In the genomic region with DNA sequence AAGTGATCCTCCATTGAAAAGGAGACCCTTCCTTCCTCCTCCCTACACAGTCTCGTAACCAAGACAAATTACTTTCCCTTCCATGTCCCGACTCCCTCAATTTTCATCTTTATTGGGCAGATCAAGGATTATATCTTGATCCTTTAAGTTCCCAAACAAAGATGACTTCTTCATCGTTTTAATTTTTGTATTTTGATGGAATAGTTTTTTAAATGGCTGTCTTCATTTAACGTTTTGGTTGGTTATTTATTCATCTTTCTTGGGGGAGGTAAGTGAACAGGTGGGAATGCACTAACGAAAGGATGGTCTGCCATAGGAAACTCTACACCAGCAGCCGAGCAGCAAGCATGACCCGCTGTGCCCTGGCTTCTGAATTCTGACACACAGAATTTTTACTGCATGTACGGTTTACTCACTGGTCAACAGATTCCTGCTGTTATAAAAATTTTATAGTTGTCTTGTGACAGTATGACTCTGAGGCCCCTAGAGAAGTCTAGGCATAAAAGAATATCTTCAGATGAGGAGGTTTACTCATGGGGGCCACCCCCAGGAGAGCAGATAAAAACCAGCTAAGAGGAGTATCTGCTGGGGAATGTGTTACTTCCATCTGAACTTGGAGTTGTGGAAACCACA, we compare ENCODE assay signal across 20 cellular contexts.
"Had no signal": no experiment of that assay in that cellular context is flagged by ENCODE, and none has a peak within 500 bp of the region (broad histone marks: within the 10 kb centered on the region; RNA-seq: fewer than 3 reads in every experiment).

No MANE protein-coding gene starts in this region.

- H3K4me3 Mint-ChIP-seq: activated CD4-positive, alpha-beta memory T cell treated with anti-CD3 and anti-CD28 coated beads for 36 hours; activated naive CD8-positive, alpha-beta T cell treated with anti-CD3 and anti-CD28 coated beads, Interleukin-2, amount 50 U/mL, for 24 hours; T-helper 1 cell treated with Interleukin-12 subunit alpha and Interleukin-12 subunit beta and Interleukin-4 antibody, amounts not matched to agents 30 μg/mL and 1 μg/mL, for 36 hours had no signal

- H3K27ac ChIP-seq: body of pancreas, foreskin keratinocyte, spleen, thoracic aorta, upper lobe of left lung had no signal

- H3K27me3 ChIP-seq: body of pancreas, foreskin keratinocyte, spleen, upper lobe of left lung had no signal

- ATAC-seq: activated naive CD8-positive, alpha-beta T cell treated with anti-CD3 and anti-CD28 coated beads, Interleukin-2, amount 50 U/mL, for 24 hours; body of pancreas; foreskin keratinocyte; left ventricle myocardium superior; sciatic nerve had no signal

- H3K4me1 ChIP-seq: spleen, upper lobe of left lung had no signal

- DNase-seq: activated CD4-positive, alpha-beta memory T cell treated with anti-CD3 and anti-CD28 coated beads for 36 hours; activated CD4-positive, alpha-beta T cell treated with anti-CD3 and anti-CD28 coated beads for 4 hours; activated CD4-positive, CD25-positive, alpha-beta regulatory T cell; activated gamma-delta T cell; activated naive CD4-positive, alpha-beta T cell treated with anti-CD3 and anti-CD28 coated beads, Interleukin-2, amount 50 U/mL, for 16 hours; activated naive CD8-positive, alpha-beta T cell treated with anti-CD3 and anti-CD28 coated beads, Interleukin-2, amount 50 U/mL, for 24 hours; body of pancreas; erythroblast; kidney glomerular epithelial cell; left ventricle myocardium superior; midbrain; occipital lobe; spleen; stimulated activated CD4-positive, alpha-beta T cell treated with anti-CD3 and anti-CD28 coated beads, Interleukin-4, amount 100 ng/mL, for 1 hour; stimulated activated naive CD4-positive, alpha-beta T cell; upper lobe of left lung had no signal

- H3K36me3 Mint-ChIP-seq: activated CD4-positive, alpha-beta memory T cell treated with anti-CD3 and anti-CD28 coated beads for 36 hours had no signal

- H3K27ac Mint-ChIP-seq: activated CD4-positive, alpha-beta memory T cell treated with anti-CD3 and anti-CD28 coated beads for 36 hours; activated naive CD8-positive, alpha-beta T cell treated with anti-CD3 and anti-CD28 coated beads, Interleukin-2, amount 50 U/mL, for 24 hours; T-helper 1 cell treated with Interleukin-12 subunit alpha and Interleukin-12 subunit beta and Interleukin-4 antibody, amounts not matched to agents 30 μg/mL and 1 μg/mL, for 36 hours had no signal

- H3K9me3 Mint-ChIP-seq: activated CD4-positive, alpha-beta memory T cell treated with anti-CD3 and anti-CD28 coated beads for 36 hours; activated naive CD8-positive, alpha-beta T cell treated with anti-CD3 and anti-CD28 coated beads, Interleukin-2, amount 50 U/mL, for 24 hours; T-helper 1 cell treated with Interleukin-12 subunit alpha and Interleukin-12 subunit beta and Interleukin-4 antibody, amounts not matched to agents 30 μg/mL and 1 μg/mL, for 36 hours had no signal

- H3K27me3 Mint-ChIP-seq: activated CD4-positive, alpha-beta memory T cell treated with anti-CD3 and anti-CD28 coated beads for 36 hours had no signal

- H3K36me3 ChIP-seq: spleen, thoracic aorta, upper lobe of left lung had no signal

- H3K4me1 Mint-ChIP-seq: activated naive CD8-positive, alpha-beta T cell treated with anti-CD3 and anti-CD28 coated beads, Interleukin-2, amount 50 U/mL, for 24 hours had no signal

- H3K4me3 ChIP-seq: body of pancreas, spleen, thoracic aorta, upper lobe of left lung had no signal

- H3K9me3 ChIP-seq: body of pancreas, spleen, thoracic aorta, upper lobe of left lung had no signal
